1 cellular context compared by ENCODE assay signal in genomic region chr6:26109776-26110175, GRCh38.
TF ChIP-seq lines count a peak whose summit lies in the region.

No MANE protein-coding gene starts in this region.

TF ChIP-seq in GM23338, 12 proteins besides CTCF, POLR2A, EP300 and RAD21 (continued from another document):
- TF ChIP-seq ZNF462 (CRISPR knock-in tag; IDR thresholded peaks at IDR 0.05) (no peak), EZH2phosphoT487 (IDR thresholded peaks at IDR 0.05; ENCODE audit: unreplicated experiment) (no peak), CREB1 (CRISPR knock-in tag; IDR thresholded peaks at IDR 0.05; ENCODE audit: low read depth) (no peak), EZH2 (IDR thresholded peaks at IDR 0.05; ENCODE audit: low read depth, unreplicated experiment) (no peak), REST (IDR thresholded peaks at IDR 0.05; ENCODE audit: unreplicated experiment) (no peak)
